In the genomic region with DNA sequence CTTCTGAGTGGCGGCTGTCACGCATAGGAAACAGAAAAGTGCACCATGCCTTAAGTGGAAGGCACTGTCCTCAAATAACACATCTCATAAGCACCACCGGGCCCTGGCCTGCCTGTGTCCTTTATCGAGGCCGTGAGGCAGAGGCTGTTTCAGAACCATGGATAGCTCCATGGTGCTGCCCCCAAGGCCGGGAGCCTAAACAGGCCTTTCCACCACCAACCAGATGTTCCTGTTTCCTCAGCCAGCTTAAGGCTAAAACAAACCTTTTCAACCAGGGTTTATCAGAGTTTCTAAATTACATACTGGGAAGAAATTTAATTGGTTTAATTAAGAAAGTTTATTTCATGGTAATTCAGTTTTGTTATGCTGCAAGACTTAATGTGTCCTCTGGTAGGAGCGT, we compare ENCODE assay signal across 8 cellular contexts.
DNase-seq lines count a peak whose midpoint lies in the region; ATAC-seq, FAIRE-seq and TF ChIP-seq lines count a peak whose summit lies in the region.

No MANE protein-coding gene starts in this region.

- peak; percentile 60 for ATAC-seq in activated naive CD8-positive, alpha-beta T cell treated with anti-CD3 and anti-CD28 coated beads, Interleukin-2, amount 10 ng/mL, durations not matched to agents 7 days and 5 days (ENCODE audit: low read depth)

- no peaks in the 10 kb centered on the region for H3K9me3 Mint-ChIP-seq in activated naive CD8-positive, alpha-beta T cell treated with anti-CD3 and anti-CD28 coated beads, Interleukin-2, amount 10 ng/mL, durations not matched to agents 7 days and 5 days

- H3K4me1 Mint-ChIP-seq in activated naive CD8-positive, alpha-beta T cell treated with anti-CD3 and anti-CD28 coated beads, Interleukin-2, amount 10 ng/mL, durations not matched to agents 7 days and 5 days, result no peaks in the 10 kb centered on the region

- H3K27ac Mint-ChIP-seq in activated naive CD8-positive, alpha-beta T cell treated with anti-CD3 and anti-CD28 coated beads, Interleukin-2, amount 10 ng/mL, durations not matched to agents 7 days and 5 days, result no peak overlapping the region

- FAIRE-seq in D721Med (lab: Jason Lieb, UNC), result no peak

- H3K36me3 Mint-ChIP-seq in activated naive CD8-positive, alpha-beta T cell treated with anti-CD3 and anti-CD28 coated beads, Interleukin-2, amount 10 ng/mL, durations not matched to agents 7 days and 5 days, result no peaks in the 10 kb centered on the region

- no peak for TF ChIP-seq CTCF in D721Med (IDR thresholded peaks at IDR 0.05; ENCODE audit: insufficient read depth, missing control alignments)

- POLR2A ChIA-PET in activated naive CD8-positive, alpha-beta T cell treated with anti-CD3 and anti-CD28 coated beads, Interleukin-2, amount 10 ng/mL, durations not matched to agents 7 days and 5 days (lab: Charles Lee), result no interaction called here

- H3K27me3 Mint-ChIP-seq in activated naive CD8-positive, alpha-beta T cell treated with anti-CD3 and anti-CD28 coated beads, Interleukin-2, amount 10 ng/mL, durations not matched to agents 7 days and 5 days, result no peaks in the 10 kb centered on the region

- in situ Hi-C loops in Caki2 (cut with HindIII; ENCODE audit: low pct_unique_long_range_greater_than_20kb, low sequenced_read_pairs), result no loop called here

- H3K4me3 Mint-ChIP-seq in activated naive CD8-positive, alpha-beta T cell treated with anti-CD3 and anti-CD28 coated beads, Interleukin-2, amount 10 ng/mL, durations not matched to agents 7 days and 5 days, result no peak overlapping the region

- peak; percentile 33 for DNase-seq in Caki2 (ENCODE audit: low read depth)
- DNase-seq in HuH-7 (ENCODE audit: low spot score), result peak; percentile 47
- no peak for DNase-seq in activated naive CD8-positive, alpha-beta T cell treated with anti-CD3 and anti-CD28 coated beads, Interleukin-2, amount 10 ng/mL, durations not matched to agents 7 days and 5 days
- peak; percentile 86 for DNase-seq in islet precursor cell
- no peak for DNase-seq in NCI-H1105 (lab: John Stamatoyannopoulos, UW)
- DNase-seq in D721Med (ENCODE audit: insufficient read length, low spot score), result no peak
- no peak for DNase-seq in D341Med (ENCODE audit: low spot score)
- DNase-seq in NCI-H1436 treated with DMSO at 0.1 percent for 48 hours (lab: John Stamatoyannopoulos, UW), result no peak

Comparison
In these comparisons a context has a peak if more than half of its experiments do, and no peak if none do; other contexts are left out.
1. DNase-seq: peak in Caki2 (single experiment), HuH-7 (single experiment) and islet precursor cell (single experiment); none in activated naive CD8-positive, alpha-beta T cell treated with anti-CD3 and anti-CD28 coated beads, Interleukin-2, amount 10 ng/mL, durations not matched to agents 7 days and 5 days (single experiment), NCI-H1105 (single experiment), D721Med (single experiment), D341Med (single experiment) and NCI-H1436 treated with DMSO at 0.1 percent for 48 hours (single experiment).